1 cellular context compared by ENCODE assay signal in the genomic region with DNA sequence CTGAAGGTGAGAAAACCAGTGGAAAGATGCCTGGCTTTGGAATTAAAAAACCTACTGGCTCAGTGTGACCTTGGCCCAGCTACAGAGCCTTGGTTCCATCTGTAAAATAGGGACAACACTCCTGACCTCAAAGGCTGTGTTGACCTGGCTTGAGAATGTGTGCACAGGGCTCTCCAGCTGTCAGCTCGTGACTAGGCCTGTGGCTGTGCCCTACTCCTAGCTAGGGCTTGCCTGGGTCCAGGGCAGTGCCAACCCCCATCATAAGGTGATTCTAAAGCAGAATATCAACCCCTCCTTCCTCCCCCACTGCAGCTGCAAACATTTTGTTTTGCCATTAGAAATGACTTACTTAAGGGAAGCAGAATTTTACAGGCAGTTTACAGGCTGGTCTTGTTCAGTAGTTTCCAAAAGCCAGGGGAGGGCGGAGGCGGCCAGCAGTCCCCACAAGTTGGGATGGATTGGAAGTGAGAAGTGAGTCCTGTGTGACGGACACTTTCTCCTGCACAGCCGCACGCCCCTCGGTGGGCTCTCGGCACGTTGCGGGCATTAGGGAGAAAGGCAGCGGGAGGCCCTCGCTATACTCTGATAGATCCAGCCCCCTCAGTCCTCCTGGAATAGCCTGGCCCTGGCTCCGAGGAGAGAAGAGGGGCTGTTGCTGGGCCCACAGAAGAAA.
TF ChIP-seq lines count a peak whose summit lies in the region.

No MANE protein-coding gene starts in this region.

TF ChIP-seq in WTC11, 78 proteins besides CTCF, POLR2A, EP300 and RAD21:
- TF ChIP-seq ERG (CRISPR knock-in tag; IDR thresholded peaks at IDR 0.05) (no peak), TCF7 (CRISPR knock-in tag; IDR thresholded peaks at IDR 0.05; ENCODE audit: low read depth) (no peak), CBFB (CRISPR knock-in tag; IDR thresholded peaks at IDR 0.05; ENCODE audit: low read depth) (no peak), SP1 (CRISPR knock-in tag; conservative IDR thresholded peaks at IDR 0.05) (no peak), FOXJ3 (CRISPR knock-in tag; IDR thresholded peaks at IDR 0.05; ENCODE audit: borderline replicate concordance) (no peak), AR (CRISPR knock-in tag; IDR thresholded peaks at IDR 0.05) (no peak), ZNF281 (CRISPR knock-in tag; IDR thresholded peaks at IDR 0.05) (no peak), MYBL2 (CRISPR knock-in tag; IDR thresholded peaks at IDR 0.05) (no peak), FOXP1 (CRISPR knock-in tag; IDR thresholded peaks at IDR 0.05; ENCODE audit: borderline replicate concordance) (no peak), ZMAT4 (CRISPR knock-in tag; IDR thresholded peaks at IDR 0.05) (no peak), GABPB1 (CRISPR knock-in tag; IDR thresholded peaks at IDR 0.05) (no peak), ZNF532 (CRISPR knock-in tag; IDR thresholded peaks at IDR 0.05; ENCODE audit: borderline replicate concordance) (no peak), JUN (CRISPR knock-in tag; IDR thresholded peaks at IDR 0.05) (no peak), EMX1 (CRISPR knock-in tag; IDR thresholded peaks at IDR 0.05) (no peak), ZNF396 (CRISPR knock-in tag; IDR thresholded peaks at IDR 0.05; ENCODE audit: borderline replicate concordance) (no peak), RELA (CRISPR knock-in tag; IDR thresholded peaks at IDR 0.05; ENCODE audit: borderline replicate concordance) (no peak)
- TF ChIP-seq, protein P1, sequence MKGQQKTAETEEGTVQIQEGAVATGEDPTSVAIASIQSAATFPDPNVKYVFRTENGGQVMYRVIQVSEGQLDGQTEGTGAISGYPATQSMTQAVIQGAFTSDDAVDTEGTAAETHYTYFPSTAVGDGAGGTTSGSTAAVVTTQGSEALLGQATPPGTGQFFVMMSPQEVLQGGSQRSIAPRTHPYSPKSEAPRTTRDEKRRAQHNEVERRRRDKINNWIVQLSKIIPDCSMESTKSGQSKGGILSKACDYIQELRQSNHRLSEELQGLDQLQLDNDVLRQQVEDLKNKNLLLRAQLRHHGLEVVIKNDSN (CRISPR knock-in tag; IDR thresholded peaks at IDR 0.05) = no peak
- TF ChIP-seq, protein P2, sequence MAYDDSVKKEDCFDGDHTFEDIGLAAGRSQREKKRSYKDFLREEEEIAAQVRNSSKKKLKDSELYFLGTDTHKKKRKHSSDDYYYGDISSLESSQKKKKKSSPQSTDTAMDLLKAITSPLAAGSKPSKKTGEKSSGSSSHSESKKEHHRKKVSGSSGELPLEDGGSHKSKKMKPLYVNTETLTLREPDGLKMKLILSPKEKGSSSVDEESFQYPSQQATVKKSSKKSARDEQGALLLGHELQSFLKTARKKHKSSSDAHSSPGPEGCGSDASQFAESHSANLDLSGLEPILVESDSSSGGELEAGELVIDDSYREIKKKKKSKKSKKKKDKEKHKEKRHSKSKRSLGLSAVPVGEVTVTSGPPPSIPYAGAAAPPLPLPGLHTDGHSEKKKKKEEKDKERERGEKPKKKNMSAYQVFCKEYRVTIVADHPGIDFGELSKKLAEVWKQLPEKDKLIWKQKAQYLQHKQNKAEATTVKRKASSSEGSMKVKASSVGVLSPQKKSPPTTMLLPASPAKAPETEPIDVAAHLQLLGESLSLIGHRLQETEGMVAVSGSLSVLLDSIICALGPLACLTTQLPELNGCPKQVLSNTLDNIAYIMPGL (CRISPR knock-in tag; IDR thresholded peaks at IDR 0.05) = no peak
- TF ChIP-seq, protein P3, sequence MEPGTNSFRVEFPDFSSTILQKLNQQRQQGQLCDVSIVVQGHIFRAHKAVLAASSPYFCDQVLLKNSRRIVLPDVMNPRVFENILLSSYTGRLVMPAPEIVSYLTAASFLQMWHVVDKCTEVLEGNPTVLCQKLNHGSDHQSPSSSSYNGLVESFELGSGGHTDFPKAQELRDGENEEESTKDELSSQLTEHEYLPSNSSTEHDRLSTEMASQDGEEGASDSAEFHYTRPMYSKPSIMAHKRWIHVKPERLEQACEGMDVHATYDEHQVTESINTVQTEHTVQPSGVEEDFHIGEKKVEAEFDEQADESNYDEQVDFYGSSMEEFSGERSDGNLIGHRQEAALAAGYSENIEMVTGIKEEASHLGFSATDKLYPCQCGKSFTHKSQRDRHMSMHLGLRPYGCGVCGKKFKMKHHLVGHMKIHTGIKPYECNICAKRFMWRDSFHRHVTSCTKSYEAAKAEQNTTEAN (CRISPR knock-in tag; IDR thresholded peaks at IDR 0.05) = no peak
